In genomic region chr5:177457239-177458121, GRCh38 we compare ENCODE assay signal across 8 cellular contexts. TPM values are rescaled to one million over a fixed set of nuclear protein-coding genes. Genes with fewer than 3 reads are reported as not detected.
DNase-seq lines count a peak whose midpoint lies in the region; ATAC-seq and TF ChIP-seq lines count a peak whose summit lies in the region.

No MANE protein-coding gene starts in this region.

- peak overlapping the region; percentile 24 for H3K18ac ChIP-seq in neuronal stem cell (ENCODE audit: low read length)

- H3K23ac ChIP-seq in neuronal stem cell (ENCODE audit: low read depth, low read length, poor library complexity): no peak overlapping the region

- no peak overlapping the region for H3K9ac ChIP-seq in neuronal stem cell (ENCODE audit: low read depth, low read length, poor library complexity)

- peaks cover 0 to 6% of the 10 kb centered on the region in 2 donors for H3K36me3 Mint-ChIP-seq in activated T-cell treated with anti-CD3 and anti-CD28 coated beads, Interleukin-2, amount 50 U/mL, for 72 hours (ENCODE audit: insufficient read depth in 2 of 2)

- peaks cover 21% of the 10 kb centered on the region for H3K79me1 ChIP-seq in neuronal stem cell (ENCODE audit: low read depth, low read length)

- no peak overlapping the region for H2AFZ ChIP-seq in neuronal stem cell (ENCODE audit: low read length)

- peak; percentile 47 for TF ChIP-seq CTCF in foreskin fibroblast (IDR thresholded peaks at IDR 0.05; ENCODE audit: low read depth, low read length)

- no peaks in the 10 kb centered on the region for H3K9me3 Mint-ChIP-seq in activated T-cell treated with anti-CD3 and anti-CD28 coated beads, Interleukin-2, amount 50 U/mL, for 72 hours

- peaks cover 19 to 21% of the 10 kb centered on the region in 2 donors for H3K4me1 ChIP-seq in neuronal stem cell (ENCODE audit: control insufficient read depth in 2 of 2, insufficient read depth in 1 of 2, low read depth in 1 of 2, low read length in 2 of 2)

- H4K8ac ChIP-seq in neuronal stem cell (ENCODE audit: low read depth, low read length): no peak overlapping the region

- peak overlapping the region; percentile 27 to 32 for H3K4me3 Mint-ChIP-seq in activated T-cell treated with anti-CD3 and anti-CD28 coated beads, Interleukin-2, amount 50 U/mL, for 72 hours

- H3K36me3 ChIP-seq in neuronal stem cell (replicated peaks in 1 of 2; ENCODE audit: control insufficient read depth in 2 of 2, insufficient read depth in 2 of 2, low read length in 2 of 2): peaks cover 43 to 90% of the 10 kb centered on the region in 2 donors

- H3K4me2 ChIP-seq in neuronal stem cell (ENCODE audit: insufficient read depth, low read length, poor library complexity, severe bottlenecking): no peak overlapping the region

- peak overlapping the region; percentile 44 for H2BK120ac ChIP-seq in neuronal stem cell (ENCODE audit: low read depth, low read length)

- H3K4me3 ChIP-seq in foreskin fibroblast (ENCODE audit: low read depth in 1 of 2, low read length in 2 of 2) (no peak overlapping the region), neuronal stem cell (ENCODE audit: low read length in 2 of 2) (no peak overlapping the region)

- no peak overlapping the region for H4K91ac ChIP-seq in neuronal stem cell (ENCODE audit: low read depth, low read length, poor library complexity)

- H3K27ac Mint-ChIP-seq in activated T-cell treated with anti-CD3 and anti-CD28 coated beads, Interleukin-2, amount 50 U/mL, for 72 hours: peak overlapping the region; percentile 42

- H2AK5ac ChIP-seq in neuronal stem cell (ENCODE audit: low read depth, low read length): no peak overlapping the region

- no peaks in the 10 kb centered on the region for H3K27me3 Mint-ChIP-seq in activated T-cell treated with anti-CD3 and anti-CD28 coated beads, Interleukin-2, amount 50 U/mL, for 72 hours (ENCODE audit: low read depth)

- H3K4me1 Mint-ChIP-seq in activated T-cell treated with anti-CD3 and anti-CD28 coated beads, Interleukin-2, amount 50 U/mL, for 72 hours (ENCODE audit: low read depth): peaks cover 41% of the 10 kb centered on the region

- peak overlapping the region; percentile 87 for H2BK5ac ChIP-seq in neuronal stem cell (ENCODE audit: low read length)

- H2BK12ac ChIP-seq in neuronal stem cell (ENCODE audit: low read length): no peak overlapping the region

- no peak overlapping the region for H2BK15ac ChIP-seq in neuronal stem cell (ENCODE audit: low read length)

- DNase-seq in DMS79 (lab: John Stamatoyannopoulos, UW): peak; percentile 57
- DNase-seq in HT-29 (ENCODE audit: low spot score): peak; percentile 95
- peak; percentile 89 for DNase-seq in NCI-H748 treated with DMSO at 0.1 percent for 48 hours (lab: John Stamatoyannopoulos, UW)
- DNase-seq in activated T-cell treated with anti-CD3 and anti-CD28 coated beads, Interleukin-2, amount 50 U/mL, for 72 hours: peak; percentile 74 to 79
- peak; percentile 95 to 98 for DNase-seq in foreskin fibroblast
- DNase-seq in neuronal stem cell (ENCODE audit: low spot score): peak; percentile 97

- H3K4ac ChIP-seq in neuronal stem cell (ENCODE audit: low read length): no peak overlapping the region

- H3K14ac ChIP-seq in neuronal stem cell (ENCODE audit: low read length): no peak overlapping the region

- H3K9me3 ChIP-seq in neuronal stem cell (replicated peaks in 1 of 2; ENCODE audit: control insufficient read depth in 2 of 2, insufficient read depth in 1 of 2, low read depth in 1 of 2, low read length in 2 of 2): peaks cover 0 to 3% of the 10 kb centered on the region in 2 donors

- ATAC-seq in GM21390 (IDR thresholded peaks at IDR 0.05; ENCODE audit: unreplicated experiment) (peak; percentile 43), GM18909 (IDR thresholded peaks at IDR 0.05; ENCODE audit: poor library complexity, unreplicated experiment) (no peak)
- peak; percentile 24 to 34 for ATAC-seq in activated T-cell treated with anti-CD3 and anti-CD28 coated beads, Interleukin-2, amount 50 U/mL, for 72 hours (replicated peaks in 1 of 2)

- H3K27ac ChIP-seq in neuronal stem cell (replicated peaks; ENCODE audit: low read length): peak overlapping the region; percentile 69

- WGBS in neuronal stem cell (ENCODE audit: extremely low coverage in 2 of 2, insufficient read length in 2 of 2, insufficient replicate concordance in 1 of 2), 2 donors: no CpG with 5 or more reads among the region's 24 CpGs

- H3K27me3 ChIP-seq in neuronal stem cell (ENCODE audit: control insufficient read depth in 3 of 3, insufficient read depth in 3 of 3, low read depth in 1 of 3, low read length in 3 of 3): peaks cover 0 to 2% (median 0%) of the 10 kb centered on the region in 3 experiments

RNA-seq across cellular contexts. Expression of gene PRR7, which starts 10.9 kb away (rescaled TPM):
- total RNA-seq in HT-29 (2014; rRNA removed; shearing (Covaris generic)): 69.3 and 86.7 TPM in 2 replicates
- 10 to 100 TPM; 12.1 to 16.0 TPM for total RNA-seq in activated T-cell treated with anti-CD3 and anti-CD28 coated beads, Interleukin-2, amount 50 U/mL, for 72 hours
- polyA plus RNA-seq in neuronal stem cell (2013, experiment 1 of 2): 26.8 TPM
- polyA plus RNA-seq in neuronal stem cell (2013, experiment 2 of 2): 26.8 TPM

RNA-seq across cellular contexts. Expression of gene DBN1, which starts 16.0 kb away (rescaled TPM):
- total RNA-seq in HT-29 (2014; rRNA removed; shearing (Covaris generic)): 11.3 and 12.9 TPM in 2 replicates
- total RNA-seq in activated T-cell treated with anti-CD3 and anti-CD28 coated beads, Interleukin-2, amount 50 U/mL, for 72 hours: 10 to 100 TPM; 69.5 to 98.8 TPM
- 205 TPM for polyA plus RNA-seq in neuronal stem cell (2013, experiment 1 of 2)
- polyA plus RNA-seq in neuronal stem cell (2013, experiment 2 of 2): 197 TPM

RNA-seq across cellular contexts. Expression of gene GRK6, which starts 31.0 kb away (rescaled TPM):
- total RNA-seq in HT-29 (2014; rRNA removed; shearing (Covaris generic)): 87.7 and 94.2 TPM in 2 replicates
- 100 to 1,000 TPM; 133 to 135 TPM for total RNA-seq in activated T-cell treated with anti-CD3 and anti-CD28 coated beads, Interleukin-2, amount 50 U/mL, for 72 hours
- polyA plus RNA-seq in neuronal stem cell (2013, experiment 1 of 2): 27.8 TPM
- polyA plus RNA-seq in neuronal stem cell (2013, experiment 2 of 2): 27.7 TPM

RNA-seq across cellular contexts. Expression of gene PDLIM7, which starts 39.9 kb away (rescaled TPM):
- 32.2 and 34.7 TPM in 2 replicates for total RNA-seq in HT-29 (2014; rRNA removed; shearing (Covaris generic))
- 10 to 100 TPM; 87.5 to 93.9 TPM for total RNA-seq in activated T-cell treated with anti-CD3 and anti-CD28 coated beads, Interleukin-2, amount 50 U/mL, for 72 hours
- 206 TPM for polyA plus RNA-seq in neuronal stem cell (2013, experiment 1 of 2)
- 193 TPM for polyA plus RNA-seq in neuronal stem cell (2013, experiment 2 of 2)

RNA-seq across cellular contexts. Expression of gene F12, which starts 48.1 kb away (rescaled TPM):
- total RNA-seq in HT-29 (2014; rRNA removed; shearing (Covaris generic)): 52.9 TPM in 2 replicates
- 1 to 10 TPM; 6.5 to 6.7 TPM for total RNA-seq in activated T-cell treated with anti-CD3 and anti-CD28 coated beads, Interleukin-2, amount 50 U/mL, for 72 hours
- 2.1 TPM for polyA plus RNA-seq in neuronal stem cell (2013, experiment 1 of 2)
- polyA plus RNA-seq in neuronal stem cell (2013, experiment 2 of 2): 2.5 TPM
